8 cellular contexts compared by ENCODE assay signal in genomic region chr4:136557396-136557795, GRCh38.
"Had no signal": no experiment of that assay in that cellular context is flagged by ENCODE, and none has a peak within 500 bp of the region (broad histone marks: within the 10 kb centered on the region; RNA-seq: fewer than 3 reads in every experiment).

No MANE protein-coding gene starts in this region.

- ATAC-seq: GM12878 had no signal

- H3K4me3 ChIP-seq: GM12878 had no signal

- FAIRE-seq: G401.6, GM12878, GM12891, GM12892, GM18507, GM19239 had no signal

- DNase-seq: GDM1, GF-D8 had no signal
